In the genomic region with DNA sequence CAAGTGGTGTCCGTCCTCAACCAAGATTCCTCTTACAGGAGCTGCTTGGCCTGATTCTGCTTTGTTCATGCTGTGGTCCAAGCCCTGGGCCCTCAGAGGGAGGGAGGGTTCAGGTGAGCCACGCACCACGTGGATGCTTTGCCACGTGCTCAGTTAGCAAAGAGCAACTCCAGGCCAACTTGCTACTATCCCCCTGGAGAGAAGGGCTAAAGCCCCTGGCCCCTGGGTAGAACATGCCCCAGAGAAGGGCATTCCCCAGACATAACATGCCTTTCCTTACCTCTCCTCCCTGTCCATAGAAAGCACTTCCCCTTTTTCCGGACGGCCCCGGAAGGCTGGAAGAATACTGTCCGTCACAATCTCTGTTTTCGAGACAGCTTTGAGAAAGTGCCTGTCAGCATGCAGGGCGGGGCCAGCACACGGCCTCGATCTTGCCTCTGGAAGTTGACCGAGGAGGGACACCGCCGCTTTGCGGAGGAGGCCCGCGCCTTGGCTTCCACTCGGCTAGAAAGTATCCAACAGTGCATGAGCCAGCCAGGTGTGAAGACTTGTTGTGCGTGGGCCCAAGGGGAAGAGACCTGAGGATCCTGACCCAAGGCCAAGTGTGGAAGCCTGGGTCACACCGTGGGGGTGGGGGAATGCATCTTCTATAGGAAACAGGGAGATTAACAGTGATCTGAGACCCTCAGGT, we compare ENCODE assay signal across 9 cellular contexts. TPM values are rescaled to one million over a fixed set of nuclear protein-coding genes. Genes with fewer than 3 reads are reported as not detected.
DNase-seq lines count a peak whose midpoint lies in the region; ATAC-seq and TF ChIP-seq lines count a peak whose summit lies in the region.
"Had no signal": no experiment of that assay in that cellular context is flagged by ENCODE, and none has a peak within 500 bp of the region (broad histone marks: within the 10 kb centered on the region; RNA-seq: fewer than 3 reads in every experiment).

No MANE protein-coding gene starts in this region.

- DNase-seq in ELF-1 (ENCODE audit: low read depth, low spot score), result peak; percentile 73
- DNase-seq in cardiac fibroblast (ENCODE audit: low read depth in 2 of 2), result peak; percentile 13 to 22
- DNase-seq in lung (ENCODE audit: low spot score), result no peak
- no peak for DNase-seq in NCI-H2081 treated with DMSO at 0.1 percent for 48 hours (lab: John Stamatoyannopoulos, UW)
- DNase-seq in NCI-H774 (lab: John Stamatoyannopoulos, UW), result no peak
- no peak for DNase-seq in chondrocyte (ENCODE audit: low spot score)
- DNase-seq: brain microvascular endothelial cell, SIG-M5 had no signal

- H3K36me3 ChIP-seq in lung (ENCODE audit: control insufficient read depth in 2 of 2, insufficient read depth in 2 of 2, low read length in 2 of 2), result no peaks in the 10 kb centered on the region
- H3K36me3 ChIP-seq: brain microvascular endothelial cell had no signal

- no peak overlapping the region for H3K4me3 Mint-ChIP-seq in chondrocyte (ENCODE audit: unreplicated experiment)

- H3K4me1 Mint-ChIP-seq in chondrocyte (ENCODE audit: low read depth), result no peaks in the 10 kb centered on the region

- no peaks in the 10 kb centered on the region for H3K36me3 Mint-ChIP-seq in chondrocyte (ENCODE audit: low read depth)

- WGBS in lung, 2 donors, result 21 to 29% methylated on average over 21 of the region's 21 CpGs

- no peak overlapping the region for H3K27ac ChIP-seq in lung (ENCODE audit: low read depth in 1 of 2, low read length in 1 of 2)
- H3K27ac ChIP-seq: brain microvascular endothelial cell had no signal

- ATAC-seq in lung (ENCODE audit: insufficient read depth, low FRiP score), result peak; percentile 54

- H3K4me1 ChIP-seq in lung (ENCODE audit: control insufficient read depth in 2 of 2, insufficient read depth in 2 of 2, low read length in 2 of 2), result no peaks in the 10 kb centered on the region

- H3K9me3 Mint-ChIP-seq in chondrocyte (ENCODE audit: low read depth), result no peaks in the 10 kb centered on the region

- no peak overlapping the region for H3K4me3 ChIP-seq in cardiac fibroblast (replicated peaks in 1 of 2; ENCODE audit: low read depth in 2 of 2, low read length in 2 of 2)
- no peak overlapping the region for H3K4me3 ChIP-seq in lung

- H3K27me3 ChIP-seq in lung (ENCODE audit: control insufficient read depth, insufficient read depth), result no peaks in the 10 kb centered on the region
- H3K27me3 ChIP-seq: brain microvascular endothelial cell had no signal

- TF ChIP-seq CTCF in cardiac fibroblast (IDR thresholded peaks at IDR 0.05; ENCODE audit: low read depth, low read length) (no peak), lung (IDR thresholded peaks at IDR 0.05; ENCODE audit: control extremely low read depth, extremely low read depth) (no peak), chondrocyte (IDR thresholded peaks at IDR 0.05) (no peak)

- H3K27me3 Mint-ChIP-seq in chondrocyte (ENCODE audit: low read depth), result peaks cover 8% of the 10 kb centered on the region

- H3K9me3 ChIP-seq in lung (ENCODE audit: control insufficient read depth in 2 of 2, insufficient read depth in 1 of 2, low read length in 1 of 2), result no peaks in the 10 kb centered on the region

- no peak overlapping the region for H3K27ac Mint-ChIP-seq in chondrocyte (ENCODE audit: unreplicated experiment)

RNA-seq across cellular contexts. Expression of a gene that starts 8.8 kb away (rescaled TPM):
- total RNA-seq in lung, result not detected
- not detected for polyA plus RNA-seq in lung
- total RNA-seq in chondrocyte, result not detected in 3 replicates
- total RNA-seq: osteocyte had no signal

RNA-seq across cellular contexts. Expression of a gene that starts 17.6 kb away (rescaled TPM):
- 10 to 100 TPM; 47.1 to 59.9 TPM for total RNA-seq in lung
- polyA plus RNA-seq in lung, result 10 to 100 TPM; 12.3 to 97.5 TPM
- total RNA-seq in chondrocyte, result 16.6 to 30.0 TPM (median 16.7 TPM) in 3 replicates

RNA-seq across cellular contexts. Expression of a gene that starts 24.2 kb away (rescaled TPM):
- total RNA-seq in lung, result not detected
- under 1 TPM in 1 of 2 donors, not detected in 1; 0.07 TPM for polyA plus RNA-seq in lung
- 0.22 to 0.63 TPM (median 0.38 TPM) in 3 replicates for total RNA-seq in chondrocyte

RNA-seq across cellular contexts. Expression of a gene that starts 37.8 kb away (rescaled TPM):
- 100 to 1,000 TPM; 483 to 780 TPM for total RNA-seq in lung
- 1,000 to 10,000 TPM; 1,136 to 2,643 TPM for polyA plus RNA-seq in lung
- 600 to 777 TPM (median 609 TPM) in 3 replicates for total RNA-seq in chondrocyte

RNA-seq across cellular contexts. Expression of a gene that starts 38.2 kb away (rescaled TPM):
- total RNA-seq in lung (10 to 100 TPM; 45.8 to 71.4 TPM), chondrocyte (73.0 to 78.8 TPM (median 75.0 TPM) in 3 replicates)
- polyA plus RNA-seq in lung, result 10 to 100 TPM; 43.0 to 63.1 TPM

Comparison
In these comparisons a context has a peak if more than half of its experiments do, and no peak if none do; other contexts are left out.
1. DNase-seq: peak in ELF-1 (single experiment) and cardiac fibroblast (2 of 2); none in lung (single experiment), NCI-H2081 treated with DMSO at 0.1 percent for 48 hours (single experiment), NCI-H774 (single experiment) and chondrocyte (single experiment).